In genomic region chr19:35247526-35248309, GRCh38 we compare ENCODE assay signal across 9 cellular contexts. TPM values are rescaled to one million over a fixed set of nuclear protein-coding genes. Genes with fewer than 3 reads are reported as not detected.
A peak's percentile ranks its signal among the peaks of the same experiment; 100 is the strongest.
DNase-seq lines count a peak whose midpoint lies in the region; ATAC-seq and TF ChIP-seq lines count a peak whose summit lies in the region.
"Had no signal": no experiment of that assay in that cellular context is flagged by ENCODE, and none has a peak within 500 bp of the region (broad histone marks: within the 10 kb centered on the region; RNA-seq: fewer than 3 reads in every experiment).

No MANE protein-coding gene starts in this region.

- intact Hi-C loops in activated CD4-positive, alpha-beta memory T cell treated with anti-CD3 and anti-CD28 coated beads for 36 hours (cut with micrococcal nuclease) = loop anchor here (1.0 to 2.0 kb wide), 3 partner anchors 22 to 92 kb away; no protein-coding TSS in a partner anchor
- intact Hi-C loops in uterus (cut with DNase I; ENCODE audit: low total_unique reads) = no loop called here

- peaks cover 44% of the 10 kb centered on the region for H3K4me1 Mint-ChIP-seq in activated CD4-positive, alpha-beta memory T cell treated with anti-CD3 and anti-CD28 coated beads for 36 hours (ENCODE audit: low read depth)
- H3K4me1 Mint-ChIP-seq in nephron progenitor cell = peaks cover 30% of the 10 kb centered on the region

- H3K27ac ChIP-seq in epithelial cell of prostate = peak overlapping the region; percentile 94
- peak overlapping the region; percentile 49 to 63 for H3K27ac ChIP-seq in uterus

- no peaks in the 10 kb centered on the region for H3K4me1 ChIP-seq in uterus

- ATAC-seq in GM21786 (IDR thresholded peaks at IDR 0.05; ENCODE audit: unreplicated experiment) = peak; percentile 44
- no peak for ATAC-seq in GM18873 (IDR thresholded peaks at IDR 0.05; ENCODE audit: low FRiP score, unreplicated experiment)

- POLR2A ChIA-PET in activated CD4-positive, alpha-beta memory T cell treated with anti-CD3 and anti-CD28 coated beads for 36 hours (lab: Charles Lee) = no interaction called here

- no peaks in the 10 kb centered on the region for H3K9me3 ChIP-seq in uterus

- H3K27me3 Mint-ChIP-seq in activated CD4-positive, alpha-beta memory T cell treated with anti-CD3 and anti-CD28 coated beads for 36 hours = peaks cover 1% of the 10 kb centered on the region
- peaks cover 45% of the 10 kb centered on the region for H3K27me3 Mint-ChIP-seq in nephron progenitor cell (ENCODE audit: low read depth, poor library complexity)

- peak overlapping the region; percentile 86 for H3K4me3 Mint-ChIP-seq in activated CD4-positive, alpha-beta memory T cell treated with anti-CD3 and anti-CD28 coated beads for 36 hours
- H3K4me3 Mint-ChIP-seq in nephron progenitor cell = peak overlapping the region; percentile 95

- peak; percentile 46 for TF ChIP-seq CTCF in nephron progenitor cell (IDR thresholded peaks at IDR 0.05)
- peak; percentile 19 to 54 (median 34) for TF ChIP-seq CTCF in uterus (IDR thresholded peaks at IDR 0.05)

- CTCF ChIA-PET in activated CD4-positive, alpha-beta memory T cell treated with anti-CD3 and anti-CD28 coated beads for 36 hours (lab: Charles Lee) = no interaction called here

- no peak for TF ChIP-seq POLR2A in uterus (IDR thresholded peaks at IDR 0.05)

- H3K9me3 Mint-ChIP-seq in activated CD4-positive, alpha-beta memory T cell treated with anti-CD3 and anti-CD28 coated beads for 36 hours = no peaks in the 10 kb centered on the region
- H3K9me3 Mint-ChIP-seq in nephron progenitor cell = peaks cover 27% of the 10 kb centered on the region

- peak overlapping the region; percentile 96 for H3K27ac Mint-ChIP-seq in activated CD4-positive, alpha-beta memory T cell treated with anti-CD3 and anti-CD28 coated beads for 36 hours
- H3K27ac Mint-ChIP-seq in nephron progenitor cell = peak overlapping the region; percentile 100

- DNase-seq in Daoy (ENCODE audit: low read depth) (peak; percentile 76), NCI-H146 treated with DMSO at 0.1 percent for 48 hours (lab: John Stamatoyannopoulos, UW; ENCODE audit: unreplicated experiment) (peak; percentile 96), epithelial cell of prostate (ENCODE audit: low read depth, low spot score) (peak; percentile 58), nephron progenitor cell (peak; percentile 85), uterus (no peak)
- DNase-seq in activated CD4-positive, alpha-beta memory T cell treated with anti-CD3 and anti-CD28 coated beads for 36 hours = peak; percentile 76

- H3K36me3 Mint-ChIP-seq in activated CD4-positive, alpha-beta memory T cell treated with anti-CD3 and anti-CD28 coated beads for 36 hours = peaks cover 21% of the 10 kb centered on the region
- H3K36me3 Mint-ChIP-seq in nephron progenitor cell (ENCODE audit: low read depth) = peaks cover 27% of the 10 kb centered on the region

- H3K36me3 ChIP-seq in uterus = no peaks in the 10 kb centered on the region

- peak overlapping the region; percentile 16 to 21 for H3K4me3 ChIP-seq in uterus

- H3K27me3 ChIP-seq in uterus = peaks cover 0 to 7% of the 10 kb centered on the region in 2 donors

RNA-seq across cellular contexts. Expression of gene LSR, which starts 1.1 kb away (rescaled TPM):
- 21.1 and 32.9 TPM in 2 replicates for total RNA-seq in Daoy (2014; rRNA removed; shearing (Covaris generic))
- total RNA-seq in activated CD4-positive, alpha-beta memory T cell treated with anti-CD3 and anti-CD28 coated beads for 36 hours = 10 to 100 TPM; 25.4 to 28.7 TPM
- total RNA-seq in uterus = 10 to 100 TPM in 3 of 4 donors, 1 to 10 TPM in 1; 7.3 to 37.8 (median 20.2) TPM

RNA-seq across cellular contexts. Expression of gene FAM187B, which starts 19.2 kb away (rescaled TPM):
- total RNA-seq in Daoy (2014; rRNA removed; shearing (Covaris generic)) = not detected in 2 replicates
- under 1 TPM in 1 of 2 experiments, not detected in 1; 0.19 TPM for total RNA-seq in activated CD4-positive, alpha-beta memory T cell treated with anti-CD3 and anti-CD28 coated beads for 36 hours
- total RNA-seq in uterus = under 1 TPM in 1 of 4 donors, not detected in 3; 0.21 TPM
- total RNA-seq: NCI-H460 had no signal

RNA-seq across cellular contexts. Expression of gene USF2, which starts 21.0 kb away (rescaled TPM):
- 57.8 and 66.1 TPM in 2 replicates for total RNA-seq in Daoy (2014; rRNA removed; shearing (Covaris generic))
- total RNA-seq in activated CD4-positive, alpha-beta memory T cell treated with anti-CD3 and anti-CD28 coated beads for 36 hours = 100 to 1,000 TPM; 117 to 121 TPM
- total RNA-seq in uterus = 100 to 1,000 TPM in 1 of 4 donors, 10 to 100 TPM in 3; 48.8 to 155 (median 87.5) TPM

RNA-seq across cellular contexts. Expression of gene HAMP, which starts 34.6 kb away (rescaled TPM):
- not detected in 2 replicates for total RNA-seq in Daoy (2014; rRNA removed; shearing (Covaris generic))
- not detected for total RNA-seq in activated CD4-positive, alpha-beta memory T cell treated with anti-CD3 and anti-CD28 coated beads for 36 hours
- 1 to 10 TPM in 1 of 4 donors, not detected in 3; 1.1 TPM for total RNA-seq in uterus
- total RNA-seq: NCI-H460 had no signal

RNA-seq across cellular contexts. Expression of gene MAG, which starts 44.2 kb away (rescaled TPM):
- not detected in 2 replicates for total RNA-seq in Daoy (2014; rRNA removed; shearing (Covaris generic))
- total RNA-seq in activated CD4-positive, alpha-beta memory T cell treated with anti-CD3 and anti-CD28 coated beads for 36 hours = under 1 TPM; 0.43 to 0.44 TPM
- total RNA-seq in uterus = 10 to 100 TPM in 1 of 4 donors, under 1 TPM in 1, not detected in 2; 0.91 to 15.1 TPM
- total RNA-seq: NCI-H460 had no signal

Comparison
In these comparisons a context has a peak if more than half of its experiments do, and no peak if none do; other contexts are left out.
1. DNase-seq: peak in Daoy (single experiment), NCI-H146 treated with DMSO at 0.1 percent for 48 hours (single experiment), activated CD4-positive, alpha-beta memory T cell treated with anti-CD3 and anti-CD28 coated beads for 36 hours (single experiment), epithelial cell of prostate (single experiment) and nephron progenitor cell (single experiment); none in uterus (0 of 2).